8 cellular contexts compared by ENCODE assay signal in genomic region chr16:77584205-77584859, GRCh38.
DNase-seq lines count a peak whose midpoint lies in the region; ATAC-seq and TF ChIP-seq lines count a peak whose summit lies in the region.

No MANE protein-coding gene starts in this region.

- peak; percentile 20 for DNase-seq in AG09309 (ENCODE audit: low read depth)
- peak; percentile 57 for DNase-seq in GM13977 (ENCODE audit: low spot score)
- DNase-seq in HuH-7.5 (ENCODE audit: low spot score) = peak; percentile 16
- DNase-seq in Panc1 (ENCODE audit: low read depth, low spot score) = peak; percentile 41
- peak; percentile 36 for DNase-seq in activated naive CD8-positive, alpha-beta T cell treated with anti-CD3 and anti-CD28 coated beads, Interleukin-2, amount 50 U/mL, for 24 hours
- no peak for DNase-seq in left ventricle myocardium superior
- no peak for DNase-seq in sigmoid colon

- H3K27me3 ChIP-seq in Panc1 (ENCODE audit: control insufficient read depth, insufficient read depth, low read length) (no peaks in the 10 kb centered on the region), sigmoid colon (no peaks in the 10 kb centered on the region)

- intact Hi-C loops in Panc1 (cut with micrococcal nuclease; ENCODE audit: unreplicated experiment) = loop anchor here (1.0 to 10.0 kb wide), 5 partner anchors 80 to 348 kb away; partner anchors contain the start of gene ADAMTS18
- intact Hi-C loops in left ventricle myocardium superior (cut with micrococcal nuclease) = loop anchor here (5.0 kb wide), 1 partner anchor 347 kb away; no protein-coding TSS in a partner anchor
- intact Hi-C loops in sigmoid colon (cut with DNase I) = loop anchor here (1.0 to 5.0 kb wide), 2 partner anchors 147 to 348 kb away; partner anchors contain the start of gene ADAMTS18

- ATAC-seq in Panc1 (peak; percentile 73), left ventricle myocardium superior (peak; percentile 37), HG02623 (IDR thresholded peaks at IDR 0.05; ENCODE audit: unreplicated experiment) (no peak)
- ATAC-seq in activated naive CD8-positive, alpha-beta T cell treated with anti-CD3 and anti-CD28 coated beads, Interleukin-2, amount 50 U/mL, for 24 hours = no peak

- no peaks in the 10 kb centered on the region for H3K36me3 Mint-ChIP-seq in activated naive CD8-positive, alpha-beta T cell treated with anti-CD3 and anti-CD28 coated beads, Interleukin-2, amount 50 U/mL, for 24 hours (ENCODE audit: low read depth)

- no peak overlapping the region for H3K27ac Mint-ChIP-seq in activated naive CD8-positive, alpha-beta T cell treated with anti-CD3 and anti-CD28 coated beads, Interleukin-2, amount 50 U/mL, for 24 hours

- peaks cover 6% of the 10 kb centered on the region for H3K4me1 ChIP-seq in Panc1 (ENCODE audit: control insufficient read depth, insufficient read depth, low read length)
- H3K4me1 ChIP-seq in sigmoid colon = no peaks in the 10 kb centered on the region

- no peaks in the 10 kb centered on the region for H3K9me3 ChIP-seq in Panc1 (ENCODE audit: control insufficient read depth, insufficient read depth, low read depth, low read length)
- no peaks in the 10 kb centered on the region for H3K9me3 ChIP-seq in sigmoid colon

- BruUV-seq in Panc1 (replicated peaks; lab: Mats Ljungman, UMichigan) = no TSS peak

- no peaks in the 10 kb centered on the region for H3K9me3 Mint-ChIP-seq in activated naive CD8-positive, alpha-beta T cell treated with anti-CD3 and anti-CD28 coated beads, Interleukin-2, amount 50 U/mL, for 24 hours

- H3K27ac ChIP-seq in Panc1 (ENCODE audit: low read length) = peak overlapping the region; percentile 79
- H3K27ac ChIP-seq in sigmoid colon = no peak overlapping the region

- WGBS in sigmoid colon, 2 donors = 32 to 40% methylated on average over 7 of the region's 7 CpGs

- CTCF ChIA-PET in Panc1 (lab: Charles Lee) = interaction anchor here (0.6 to 1.3 kb wide), 3 partner anchors 347 to 385 kb away, joined by 3 to 7 read pairs (median 5); no protein-coding TSS in a partner anchor

- no peak for TF ChIP-seq EP300 in sigmoid colon (IDR thresholded peaks at IDR 0.05)

- in situ Hi-C loops in GM13977 (cut with MboI; ENCODE audit: low pct_unique_long_range_greater_than_20kb, low sequenced_read_pairs, unreplicated experiment) = no loop called here
- in situ Hi-C loops in Panc1 (cut with HindIII; ENCODE audit: low pct_unique_long_range_greater_than_20kb, low sequenced_read_pairs) = loop anchor here (10.0 kb wide), 1 partner anchor 230 kb away; no protein-coding TSS in a partner anchor

- TF ChIP-seq CTCF in AG09309 (IDR thresholded peaks at IDR 0.05; ENCODE audit: control insufficient read depth, insufficient read depth, low read depth, low read length, missing control alignments) = peak; percentile 78
- peak; percentile 79 for TF ChIP-seq CTCF in GM13977 (IDR thresholded peaks at IDR 0.05; ENCODE audit: extremely low read depth, insufficient read depth, missing control alignments)
- peak; percentile 78 for TF ChIP-seq CTCF in Panc1 (IDR thresholded peaks at IDR 0.05)
- peak; percentile 75 to 91 (median 85) for TF ChIP-seq CTCF in sigmoid colon (IDR thresholded peaks at IDR 0.05)

- H3K4me3 ChIP-seq in AG09309 (ENCODE audit: control insufficient read depth, low read depth, low read length) (no peak overlapping the region), Panc1 (ENCODE audit: low read depth in 2 of 2, low read length in 2 of 2) (no peak overlapping the region), sigmoid colon (no peak overlapping the region)

- TF ChIP-seq POLR2A in sigmoid colon (IDR thresholded peaks at IDR 0.05) = no peak

- H3K27me3 Mint-ChIP-seq in activated naive CD8-positive, alpha-beta T cell treated with anti-CD3 and anti-CD28 coated beads, Interleukin-2, amount 50 U/mL, for 24 hours = peaks cover 16% of the 10 kb centered on the region

- H3K4me1 Mint-ChIP-seq in activated naive CD8-positive, alpha-beta T cell treated with anti-CD3 and anti-CD28 coated beads, Interleukin-2, amount 50 U/mL, for 24 hours = no peaks in the 10 kb centered on the region

- no peaks in the 10 kb centered on the region for H3K36me3 ChIP-seq in Panc1 (ENCODE audit: control insufficient read depth, insufficient read depth, low read length)
- no peaks in the 10 kb centered on the region for H3K36me3 ChIP-seq in sigmoid colon

- H3K4me3 Mint-ChIP-seq in activated naive CD8-positive, alpha-beta T cell treated with anti-CD3 and anti-CD28 coated beads, Interleukin-2, amount 50 U/mL, for 24 hours = no peak overlapping the region

- POLR2A ChIA-PET in Panc1 (lab: Charles Lee) = no interaction called here

Comparison
In these comparisons a context has a peak if more than half of its experiments do, and no peak if none do; other contexts are left out.
1. DNase-seq: peak in AG09309 (single experiment), GM13977 (single experiment), HuH-7.5 (single experiment), Panc1 (single experiment) and activated naive CD8-positive, alpha-beta T cell treated with anti-CD3 and anti-CD28 coated beads, Interleukin-2, amount 50 U/mL, for 24 hours (single experiment); none in left ventricle myocardium superior (single experiment) and sigmoid colon (single experiment).
2. ATAC-seq: peak in Panc1 (single experiment) and left ventricle myocardium superior (single experiment); none in activated naive CD8-positive, alpha-beta T cell treated with anti-CD3 and anti-CD28 coated beads, Interleukin-2, amount 50 U/mL, for 24 hours (single experiment) and HG02623 (single experiment).
3. Peak in every context shown above with its lines, with median percentiles within 50 percentile points of each other: CTCF ChIP-seq.